Comparison of ENCODE assay signal across 8 cellular contexts in genomic region chr17:83083368-83084201, GRCh38. TPM values are rescaled to one million over a fixed set of nuclear protein-coding genes. Genes with fewer than 3 reads are reported as not detected.
DNase-seq lines count a peak whose midpoint lies in the region; ATAC-seq and TF ChIP-seq lines count a peak whose summit lies in the region.

No MANE protein-coding gene starts in this region.

- H3K4me1 Mint-ChIP-seq in Calu3 (ENCODE audit: low read depth, unreplicated experiment): peaks cover 28% of the 10 kb centered on the region
- peaks cover 62 to 65% of the 10 kb centered on the region in 2 donors for H3K4me1 Mint-ChIP-seq in immature natural killer cell

- peaks cover 33 to 66% of the 10 kb centered on the region in 2 donors for H3K4me1 ChIP-seq in ascending aorta

- no peaks in the 10 kb centered on the region for H3K27me3 Mint-ChIP-seq in Calu3 (ENCODE audit: unreplicated experiment)
- peaks cover 75 to 77% (median 75%) of the 10 kb centered on the region in 3 donors for H3K27me3 Mint-ChIP-seq in immature natural killer cell (ENCODE audit: low read depth in 3 of 3)

- intact Hi-C loops in Calu3 (cut with micrococcal nuclease; ENCODE audit: unreplicated experiment): no loop called here
- intact Hi-C loops in ascending aorta (cut with DNase I): loop anchor here (2.0 kb wide), 1 partner anchor 17 kb away; no protein-coding TSS in a partner anchor
- intact Hi-C loops in head of caudate nucleus (cut with DNase I): no loop called here

- DNase-seq in Calu3 (peak; percentile 53), SIG-M5 (lab: John Stamatoyannopoulos, UW) (peak; percentile 18), ascending aorta (ENCODE audit: low spot score in 2 of 2) (no peak), immature natural killer cell (peak; percentile 93 to 97 (median 96)), head of caudate nucleus (no peak)
- peak; percentile 60 to 63 for DNase-seq in stimulated activated CD8-positive, alpha-beta memory T cell treated with anti-CD3 and anti-CD28 coated beads, Interleukin-15, amount 100 ng/mL, for 4 hours (ENCODE audit: low read depth in 2 of 2)

- CTCF ChIA-PET in Calu3 (lab: Charles Lee): interaction anchor here (0.6 kb wide), 1 partner anchor 341 kb away, joined by 3 read pairs; no protein-coding TSS in a partner anchor

- H3K27ac Mint-ChIP-seq in Calu3 (ENCODE audit: unreplicated experiment): no peak overlapping the region
- peak overlapping the region; percentile 99 to 100 (median 100) for H3K27ac Mint-ChIP-seq in immature natural killer cell

- H3K4me3 ChIP-seq in ascending aorta: peak overlapping the region; percentile 95 to 98

- BruUV-seq in Calu3 (replicated peaks; lab: Mats Ljungman, UMichigan): no TSS peak

- H3K9me3 ChIP-seq in ascending aorta: no peaks in the 10 kb centered on the region

- no peaks in the 10 kb centered on the region for H3K9me3 Mint-ChIP-seq in Calu3 (ENCODE audit: low read depth, unreplicated experiment)
- H3K9me3 Mint-ChIP-seq in immature natural killer cell: peaks cover 0 to 7% (median 1%) of the 10 kb centered on the region in 6 donors

- H3K4me3 Mint-ChIP-seq in Calu3 (ENCODE audit: low read depth, unreplicated experiment) (peak overlapping the region; percentile 56), immature natural killer cell (peak overlapping the region; percentile 86 to 94 (median 92))

- peaks cover 17 to 35% of the 10 kb centered on the region in 2 donors for H3K36me3 ChIP-seq in ascending aorta

- H3K36me3 Mint-ChIP-seq in Calu3 (ENCODE audit: insufficient read depth, unreplicated experiment): peaks cover 41% of the 10 kb centered on the region
- H3K36me3 Mint-ChIP-seq in immature natural killer cell: peaks cover 10 to 26% (median 13%) of the 10 kb centered on the region in 3 donors

- H3K27ac ChIP-seq in ascending aorta: peak overlapping the region; percentile 92 to 97

- no peaks in the 10 kb centered on the region for H3K27me3 ChIP-seq in ascending aorta

- TF ChIP-seq CTCF in Calu3 (IDR thresholded peaks at IDR 0.05; ENCODE audit: unreplicated experiment): no peak
- no peak for TF ChIP-seq CTCF in ascending aorta (IDR thresholded peaks at IDR 0.05)

- ATAC-seq in HG03439 (IDR thresholded peaks at IDR 0.05; ENCODE audit: unreplicated experiment): no peak
- no peak for ATAC-seq in GM21825 (IDR thresholded peaks at IDR 0.05; ENCODE audit: unreplicated experiment)

RNA-seq across cellular contexts. Expression of gene METRNL, which starts 4.2 kb away (rescaled TPM):
- total RNA-seq in Calu3 (2022) (29.0 and 40.9 TPM in 2 replicates), ascending aorta (257 TPM)
- polyA plus RNA-seq in immature natural killer cell: 10 to 100 TPM; 13.6 to 72.3 (median 49.2) TPM

Comparison
In these comparisons a context has a peak if more than half of its experiments do, and no peak if none do; other contexts are left out.
1. DNase-seq: peak in Calu3 (single experiment), SIG-M5 (single experiment), immature natural killer cell (3 of 3) and stimulated activated CD8-positive, alpha-beta memory T cell treated with anti-CD3 and anti-CD28 coated beads, Interleukin-15, amount 100 ng/mL, for 4 hours (2 of 2); none in ascending aorta (0 of 2) and head of caudate nucleus (0 of 42).